ENCODE assay signal across 16 cellular contexts in the genomic region with DNA sequence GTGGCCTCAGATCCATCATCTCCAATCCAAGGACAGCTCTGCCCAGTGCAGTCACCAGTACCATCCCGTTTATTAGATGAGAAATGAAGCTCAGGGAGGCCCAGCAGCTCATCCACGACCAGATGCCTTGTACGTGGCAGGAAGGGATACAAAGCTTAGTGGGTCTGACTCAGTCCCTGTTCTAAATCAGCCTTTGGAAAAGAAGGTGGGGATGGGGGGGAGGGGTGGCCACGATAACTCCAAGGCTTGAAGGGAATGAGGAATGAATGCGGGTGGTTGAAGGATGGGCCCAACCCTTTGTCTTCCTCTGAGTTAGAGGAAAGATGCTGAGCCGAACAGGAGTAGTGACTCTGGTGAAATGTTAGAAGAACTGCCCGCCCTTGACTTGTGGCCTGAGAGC. TPM values are rescaled to one million over a fixed set of nuclear protein-coding genes. Genes with fewer than 3 reads are reported as not detected.
DNase-seq lines count a peak whose midpoint lies in the region; ATAC-seq and TF ChIP-seq lines count a peak whose summit lies in the region.
"Had no signal": no experiment of that assay in that cellular context is flagged by ENCODE, and none has a peak within 500 bp of the region (broad histone marks: within the 10 kb centered on the region; RNA-seq: fewer than 3 reads in every experiment).

No MANE protein-coding gene starts in this region.

- no peaks in the 10 kb centered on the region for H3K36me3 Mint-ChIP-seq in nephron progenitor cell (ENCODE audit: low read depth)
- H3K36me3 Mint-ChIP-seq: activated CD8-positive, alpha-beta memory T cell treated with anti-CD3 and anti-CD28 coated beads, Interleukin-2, amount 10 ng/mL, durations not matched to agents 7 days and 5 days had no signal

- H3K4me1 ChIP-seq in colonic mucosa = peaks cover 10% of the 10 kb centered on the region

- H3K9me3 Mint-ChIP-seq in nephron progenitor cell = no peaks in the 10 kb centered on the region

- H3K4me3 ChIP-seq in colonic mucosa = no peak overlapping the region
- H3K4me3 ChIP-seq: skin epidermis had no signal

- intact Hi-C loops in colonic mucosa (cut with DNase I) = no loop called here

- ATAC-seq in HG03442 (IDR thresholded peaks at IDR 0.05; ENCODE audit: unreplicated experiment) = no peak
- ATAC-seq: activated CD8-positive, alpha-beta memory T cell treated with anti-CD3 and anti-CD28 coated beads, Interleukin-2, amount 10 ng/mL, durations not matched to agents 7 days and 5 days had no signal

- DNase-seq in ELR (ENCODE audit: low read depth) = peak; percentile 17
- DNase-seq in colonic mucosa = no peak
- peak; percentile 35 for DNase-seq in renal cortical epithelial cell (ENCODE audit: low read depth)
- DNase-seq in GDM1 (lab: John Stamatoyannopoulos, UW) = no peak
- DNase-seq in nephron progenitor cell = no peak
- DNase-seq: activated CD8-positive, alpha-beta memory T cell treated with anti-CD3 and anti-CD28 coated beads, Interleukin-2, amount 10 ng/mL, durations not matched to agents 7 days and 5 days; activated naive CD4-positive, alpha-beta T cell; brain microvascular endothelial cell; mesendoderm; NCI-H187 treated with DMSO at 0.1 percent for 48 hours; NCI-H526; occipital lobe; OCI-M1; SW 1271 had no signal

- H3K4me1 Mint-ChIP-seq in nephron progenitor cell = peaks cover 56% of the 10 kb centered on the region

- no peaks in the 10 kb centered on the region for H3K36me3 ChIP-seq in colonic mucosa
- H3K36me3 ChIP-seq: brain microvascular endothelial cell had no signal

- H3K9me3 ChIP-seq in colonic mucosa = no peaks in the 10 kb centered on the region

- H3K27me3 Mint-ChIP-seq in nephron progenitor cell (ENCODE audit: low read depth, poor library complexity) = peaks cover 13% of the 10 kb centered on the region
- H3K27me3 Mint-ChIP-seq: activated CD8-positive, alpha-beta memory T cell treated with anti-CD3 and anti-CD28 coated beads, Interleukin-2, amount 10 ng/mL, durations not matched to agents 7 days and 5 days had no signal

- H3K4me3 Mint-ChIP-seq in nephron progenitor cell = no peak overlapping the region
- H3K4me3 Mint-ChIP-seq: activated CD8-positive, alpha-beta memory T cell treated with anti-CD3 and anti-CD28 coated beads, Interleukin-2, amount 10 ng/mL, durations not matched to agents 7 days and 5 days had no signal

- peak overlapping the region; percentile 93 for H3K27ac ChIP-seq in colonic mucosa
- H3K27ac ChIP-seq: brain microvascular endothelial cell had no signal

- H3K27ac Mint-ChIP-seq in nephron progenitor cell = no peak overlapping the region
- H3K27ac Mint-ChIP-seq: activated CD8-positive, alpha-beta memory T cell treated with anti-CD3 and anti-CD28 coated beads, Interleukin-2, amount 10 ng/mL, durations not matched to agents 7 days and 5 days had no signal

- peak overlapping the region in 1 of 2 donors; percentile 51 for H3K9ac ChIP-seq in colonic mucosa (ENCODE audit: low read depth in 2 of 2, low read length in 2 of 2)

- TF ChIP-seq CTCF in colonic mucosa (IDR thresholded peaks at IDR 0.05) (no peak), nephron progenitor cell (IDR thresholded peaks at IDR 0.05) (no peak)

- no peaks in the 10 kb centered on the region for H3K27me3 ChIP-seq in colonic mucosa

RNA-seq across cellular contexts. Expression of a gene that starts 25.8 kb away (rescaled TPM):
- total RNA-seq in colonic mucosa (100 to 1,000 TPM; 401 to 497 TPM), renal cortical epithelial cell (52.5 and 68.9 TPM in 2 replicates)

RNA-seq across cellular contexts. Expression of a gene that starts 34.9 kb away (rescaled TPM):
- total RNA-seq in colonic mucosa (10 to 100 TPM; 29.7 to 50.7 TPM), renal cortical epithelial cell (11.1 and 14.5 TPM in 2 replicates)

RNA-seq across cellular contexts. Expression of a gene that starts 35.9 kb away (rescaled TPM):
- total RNA-seq in colonic mucosa (10 to 100 TPM; 26.5 to 28.6 TPM), renal cortical epithelial cell (4.3 and 26.2 TPM in 2 replicates)

RNA-seq across cellular contexts. Expression of a gene that starts 36.3 kb away (rescaled TPM):
- total RNA-seq in colonic mucosa (100 to 1,000 TPM; 210 to 462 TPM), renal cortical epithelial cell (1.0 and 3.8 TPM in 2 replicates)

Comparison
In these comparisons a context has a peak if more than half of its experiments do, and no peak if none do; other contexts are left out.
1. DNase-seq: peak in ELR (single experiment) and renal cortical epithelial cell (single experiment); none in colonic mucosa (single experiment), GDM1 (single experiment) and nephron progenitor cell (single experiment).